Comparison of ENCODE assay signal across 33 cellular contexts in genomic region chr4:16693641-16694040, GRCh38.
DNase-seq lines count a peak whose midpoint lies in the region; ATAC-seq and TF ChIP-seq lines count a peak whose summit lies in the region.
"Had no signal": no experiment of that assay in that cellular context is flagged by ENCODE, and none has a peak within 500 bp of the region (broad histone marks: within the 10 kb centered on the region; RNA-seq: fewer than 3 reads in every experiment).

No MANE protein-coding gene starts in this region.

- H3K23ac ChIP-seq in H9 (ENCODE audit: insufficient read length, low read depth, low read length) = no peak overlapping the region

- no peak for DNase-seq in H9
- DNase-seq in astrocyte of the hippocampus (ENCODE audit: low read depth, low spot score) = peak; percentile 32
- no peak for DNase-seq in NCI-H526 (lab: John Stamatoyannopoulos, UW)
- no peak for DNase-seq in GM13976 (ENCODE audit: low spot score)
- DNase-seq in adrenal gland = no peak
- DNase-seq: activated CD4-positive, alpha-beta T cell treated with anti-CD3 and anti-CD28 coated beads for 48 hours; Caco-2; DMS79; effector memory CD4-positive, alpha-beta T cell; erythroblast; GDM1; glutamatergic neuron; Kasumi-1; kidney; NCI-H1417; NCI-H2081 treated with DMSO at 0.1 percent for 48 hours; NCI-H2227 treated with DMSO at 0.1 percent for 48 hours; nucleus accumbens; psoas muscle; Right ventricle myocardium superior; stimulated activated CD8-positive, alpha-beta memory T cell treated with anti-CD3 and anti-CD28 coated beads, Interleukin-4, amount 100 ng/mL, for 48 hours; SW 1271 had no signal

- peaks cover 32 to 39% of the 10 kb centered on the region in 2 experiments for H3K4me1 Mint-ChIP-seq in H9

- H3K27me3 ChIP-seq in H9 (ENCODE audit: insufficient read depth, low read length) = no peaks in the 10 kb centered on the region
- H3K27me3 ChIP-seq in iPS-20b (ENCODE audit: insufficient read depth, low read length) = no peaks in the 10 kb centered on the region
- H3K27me3 ChIP-seq in stomach smooth muscle (ENCODE audit: control insufficient read depth in 1 of 2, insufficient read depth in 2 of 2, low read length in 2 of 2) = no peaks in the 10 kb centered on the region
- H3K27me3 ChIP-seq in adrenal gland = no peaks in the 10 kb centered on the region
- H3K27me3 ChIP-seq: ascending aorta, BLaER1 had no signal

- peak overlapping the region; percentile 22 to 62 (median 53); a peak in 4 of 7 replicates for H3K27ac Mint-ChIP-seq in H9
- H3K27ac Mint-ChIP-seq: activated naive CD4-positive, alpha-beta T cell treated with anti-CD3 and anti-CD28 coated beads, Interleukin-2, amount 50 U/mL, for 72 hours; mesothelial cell of epicardium; stimulated activated naive CD8-positive, alpha-beta T cell treated with anti-CD3 and anti-CD28 coated beads, Interleukin-15, Interleukin-2, amounts not matched to agents 100 ng/mL and 50 ng/mL, for 24 hours had no signal

- peak overlapping the region; percentile 40; the same call in 1 of the 2 replicates for H3K14ac ChIP-seq in H9 (ENCODE audit: insufficient read depth, low read length)

- peak overlapping the region; percentile 77 for H2AK5ac ChIP-seq in H9 (ENCODE audit: insufficient read length, low read length)

- H3K18ac ChIP-seq in H9 (ENCODE audit: insufficient read length, low read depth, low read length) = no peak overlapping the region

- H3K36me3 Mint-ChIP-seq in H9 (ENCODE audit: insufficient read depth in 1 of 3, low read depth in 3 of 3) = peaks cover 0 to 8% (median 5%) of the 10 kb centered on the region in 3 experiments; a peak in 3 of 7 replicates
- H3K36me3 Mint-ChIP-seq: activated naive CD4-positive, alpha-beta T cell treated with anti-CD3 and anti-CD28 coated beads, Interleukin-2, amount 50 U/mL, for 72 hours; mesothelial cell of epicardium had no signal

- H3K27ac ChIP-seq in H9 (ENCODE audit: insufficient read length, low read depth, low read length) (peak overlapping the region; percentile 81), iPS-20b (ENCODE audit: low read length) (peak overlapping the region; percentile 29), stomach smooth muscle (ENCODE audit: low read length) (peak overlapping the region; percentile 6), adrenal gland (no peak overlapping the region)
- H3K27ac ChIP-seq: BLaER1, coronary artery, HL-60, psoas muscle had no signal

- H3K4me3 ChIP-seq in iPS-20b (ENCODE audit: low read length) (peak overlapping the region; percentile 5; the same call in 1 of the 2 replicates), stomach smooth muscle (ENCODE audit: low read length in 2 of 2) (no peak overlapping the region), adrenal gland (no peak overlapping the region)
- H3K4me3 ChIP-seq: ascending aorta, BLaER1, coronary artery, psoas muscle had no signal

- no peak overlapping the region for H3K4me3 Mint-ChIP-seq in H9
- H3K4me3 Mint-ChIP-seq: mesothelial cell of epicardium; stimulated activated naive CD8-positive, alpha-beta T cell treated with anti-CD3 and anti-CD28 coated beads, Interleukin-15, Interleukin-2, amounts not matched to agents 100 ng/mL and 50 ng/mL, for 24 hours had no signal

- no peak overlapping the region for H3T11ph ChIP-seq in H9 (ENCODE audit: low read length)

- H3K56ac ChIP-seq in H9 (ENCODE audit: insufficient read length, low read depth, low read length) = no peak overlapping the region

- no peak for TF ChIP-seq POLR2A in adrenal gland (IDR thresholded peaks at IDR 0.05)

- H3K4ac ChIP-seq in H9 (ENCODE audit: low read depth, low read length) = no peak overlapping the region

- H2BK15ac ChIP-seq in H9 (ENCODE audit: low read depth, low read length) = no peak overlapping the region

- H2BK5ac ChIP-seq in H9 (ENCODE audit: insufficient read length, low read length) = peak overlapping the region; percentile 79

- ATAC-seq in HG03342 (IDR thresholded peaks at IDR 0.05; ENCODE audit: unreplicated experiment) = no peak
- ATAC-seq: activated naive CD4-positive, alpha-beta T cell treated with anti-CD3 and anti-CD28 coated beads, Interleukin-2, amount 50 U/mL, for 72 hours; Panc1; psoas muscle had no signal

- H4K20me1 ChIP-seq in H9 (ENCODE audit: control insufficient read depth, insufficient read depth, insufficient read length) = no peaks in the 10 kb centered on the region
- H4K20me1 ChIP-seq: BLaER1 had no signal

- intact Hi-C loops in adrenal gland (cut with DNase I) = no loop called here

- no peak overlapping the region for H2BK12ac ChIP-seq in H9 (ENCODE audit: insufficient read length, low read depth, low read length)

- no peaks in the 10 kb centered on the region for H3K9me3 ChIP-seq in H9 (ENCODE audit: control insufficient read depth, low read depth, low read length)
- H3K9me3 ChIP-seq in iPS-20b (ENCODE audit: insufficient read depth, low read depth, low read length) = no peaks in the 10 kb centered on the region
- H3K9me3 ChIP-seq in stomach smooth muscle (ENCODE audit: control insufficient read depth in 2 of 2, low read length in 2 of 2) = no peaks in the 10 kb centered on the region
- no peaks in the 10 kb centered on the region for H3K9me3 ChIP-seq in adrenal gland (replicated peaks in 1 of 3)
- H3K9me3 ChIP-seq: ascending aorta, BLaER1, Caco-2, psoas muscle had no signal

- no peak overlapping the region for H2BK20ac ChIP-seq in H9 (ENCODE audit: low read depth, low read length, poor library complexity, severe bottlenecking)

- WGBS in H9 (ENCODE audit: extremely low coverage, insufficient read length, low lambda C conversion rate) = no CpG with 5 or more reads among the region's 3 CpGs
- WGBS in adrenal gland, 4 donors = 79 to 98% (median 91%) methylated on average over 3 of the region's 3 CpGs

- no peaks in the 10 kb centered on the region for H3K27me3 Mint-ChIP-seq in H9 (ENCODE audit: low read depth)

- H3K79me2 ChIP-seq in H9 (ENCODE audit: insufficient read depth, low read length) = no peaks in the 10 kb centered on the region

- TF ChIP-seq CTCF in H9 (conservative IDR thresholded peaks at IDR 0.05) (no peak), GM13976 (IDR thresholded peaks at IDR 0.05; ENCODE audit: borderline replicate concordance, control extremely low read depth, extremely low read depth, insufficient read depth, missing control alignments) (no peak), adrenal gland (IDR thresholded peaks at IDR 0.05) (no peak)

- H3K4me2 ChIP-seq in H9 (ENCODE audit: insufficient read depth, insufficient read length, low read length) = peak overlapping the region; percentile 37
- H3K4me2 ChIP-seq: BLaER1 had no signal

- no peak overlapping the region for H2BK120ac ChIP-seq in H9 (ENCODE audit: low read depth, low read length, poor library complexity, severe bottlenecking)

- no peaks in the 10 kb centered on the region for H3K23me2 ChIP-seq in H9 (ENCODE audit: insufficient read length, low read depth, low read length, poor library complexity, severe bottlenecking)

- H4K5ac ChIP-seq in H9 (ENCODE audit: insufficient read length, low read depth, low read length) = no peak overlapping the region

- H3K9ac ChIP-seq in H9 (ENCODE audit: extremely low read depth, insufficient read length, low read length) = no peak overlapping the region
- H3K9ac ChIP-seq in iPS-20b (ENCODE audit: low read depth, low read length) = no peak overlapping the region
- H3K9ac ChIP-seq in stomach smooth muscle (ENCODE audit: low read length in 2 of 2) = no peak overlapping the region
- H3K9ac ChIP-seq: BLaER1 had no signal

- no peaks in the 10 kb centered on the region for H3K79me1 ChIP-seq in H9 (ENCODE audit: insufficient read depth, low read depth, low read length, poor library complexity, severe bottlenecking)

- H3K36me3 ChIP-seq in iPS-20b (ENCODE audit: insufficient read depth, low read depth, low read length) = no peaks in the 10 kb centered on the region
- no peaks in the 10 kb centered on the region for H3K36me3 ChIP-seq in stomach smooth muscle (ENCODE audit: control insufficient read depth in 2 of 2, insufficient read depth in 2 of 2, low read length in 2 of 2)
- no peaks in the 10 kb centered on the region for H3K36me3 ChIP-seq in adrenal gland (replicated peaks in 1 of 2)
- H3K36me3 ChIP-seq: ascending aorta, BLaER1 had no signal

- in situ Hi-C loops in GM13976 (cut with MboI; ENCODE audit: low sequenced_read_pairs, unreplicated experiment) = no loop called here

- H4K8ac ChIP-seq in H9 (replicated peaks; ENCODE audit: insufficient read length, low read depth, low read length) = no peak overlapping the region

- no peak overlapping the region for H4K91ac ChIP-seq in H9 (ENCODE audit: insufficient read length, low read depth, low read length)

- no peak overlapping the region for H2AFZ ChIP-seq in H9 (ENCODE audit: low read length)

- peaks cover 25% of the 10 kb centered on the region for H3K4me1 ChIP-seq in H9 (ENCODE audit: insufficient read depth, low read length)
- H3K4me1 ChIP-seq in iPS-20b (ENCODE audit: insufficient read depth, low read length) = peaks cover 31% of the 10 kb centered on the region
- H3K4me1 ChIP-seq in stomach smooth muscle (ENCODE audit: control insufficient read depth, insufficient read depth, low read length) = peaks cover 14% of the 10 kb centered on the region
- H3K4me1 ChIP-seq in adrenal gland (replicated peaks in 1 of 2) = peaks cover 0 to 16% of the 10 kb centered on the region in 2 donors
- H3K4me1 ChIP-seq: BLaER1, Caco-2, psoas muscle had no signal

- no peaks in the 10 kb centered on the region; a peak in 1 of 5 replicates for H3K9me3 Mint-ChIP-seq in H9
- H3K9me3 Mint-ChIP-seq: stimulated activated naive CD8-positive, alpha-beta T cell treated with anti-CD3 and anti-CD28 coated beads, Interleukin-15, Interleukin-2, amounts not matched to agents 100 ng/mL and 50 ng/mL, for 24 hours had no signal

Comparison
In these comparisons a context has a peak if more than half of its experiments do, and no peak if none do; other contexts are left out.
1. H3K27ac ChIP-seq: peak in H9 (single experiment), iPS-20b (single experiment) and stomach smooth muscle (single experiment); none in adrenal gland (0 of 5).